Comparison of ENCODE assay signal across 21 cellular contexts in the genomic region with DNA sequence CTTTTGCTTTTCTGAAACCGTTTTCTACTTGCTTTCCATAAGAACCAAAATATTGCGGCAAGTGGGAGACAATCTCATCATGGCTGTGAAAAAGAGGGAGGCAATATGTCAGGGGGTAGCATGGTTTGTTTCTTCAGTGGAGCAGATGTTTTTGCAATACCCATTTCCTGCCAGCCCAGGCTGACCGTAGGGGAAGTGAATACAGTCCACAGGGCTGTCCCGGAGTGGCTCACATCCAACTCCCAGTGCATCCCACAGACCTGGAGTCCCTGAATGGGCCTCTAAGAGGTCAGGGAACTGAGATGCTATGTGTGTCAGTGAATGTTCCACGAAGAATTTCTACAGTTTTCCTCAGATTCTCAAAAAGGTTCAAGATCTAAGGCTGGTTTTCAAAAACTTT.
DNase-seq lines count a peak whose midpoint lies in the region; ATAC-seq and TF ChIP-seq lines count a peak whose summit lies in the region.
"Had no signal": no experiment of that assay in that cellular context is flagged by ENCODE, and none has a peak within 500 bp of the region (broad histone marks: within the 10 kb centered on the region; RNA-seq: fewer than 3 reads in every experiment).

No MANE protein-coding gene starts in this region.

- ATAC-seq in GM21825 (IDR thresholded peaks at IDR 0.05; ENCODE audit: unreplicated experiment) (no peak), GM18870 (IDR thresholded peaks at IDR 0.05; ENCODE audit: unreplicated experiment) (no peak)
- ATAC-seq: body of pancreas, foreskin keratinocyte had no signal

- peak overlapping the region; percentile 9 for H3K27ac Mint-ChIP-seq in nephron progenitor cell
- no peak overlapping the region for H3K27ac Mint-ChIP-seq in progenitor cell of endocrine pancreas
- H3K27ac Mint-ChIP-seq: activated naive CD4-positive, alpha-beta T cell treated with anti-CD3 and anti-CD28 coated beads for 36 hours had no signal

- no peak overlapping the region for H3K4me3 ChIP-seq in fibroblast of pulmonary artery (replicated peaks; ENCODE audit: low read depth, low read length)
- H3K4me3 ChIP-seq: BLaER1, body of pancreas, suprapubic skin had no signal

- H3K9me3 Mint-ChIP-seq in nephron progenitor cell (no peaks in the 10 kb centered on the region), progenitor cell of endocrine pancreas (ENCODE audit: low read depth) (no peaks in the 10 kb centered on the region)
- H3K9me3 Mint-ChIP-seq: activated naive CD4-positive, alpha-beta T cell treated with anti-CD3 and anti-CD28 coated beads for 36 hours had no signal

- H3K27me3 Mint-ChIP-seq in nephron progenitor cell (ENCODE audit: low read depth, poor library complexity) (peaks cover 17% of the 10 kb centered on the region), progenitor cell of endocrine pancreas (peaks cover 8% of the 10 kb centered on the region)

- H3K4me1 Mint-ChIP-seq in nephron progenitor cell (peaks cover 19% of the 10 kb centered on the region), progenitor cell of endocrine pancreas (ENCODE audit: low read depth) (peaks cover 4% of the 10 kb centered on the region)

- TF ChIP-seq CTCF in fibroblast of pulmonary artery (IDR thresholded peaks at IDR 0.05; ENCODE audit: low read length, missing control alignments) (no peak), nephron progenitor cell (IDR thresholded peaks at IDR 0.05) (no peak), progenitor cell of endocrine pancreas (IDR thresholded peaks at IDR 0.05; ENCODE audit: unreplicated experiment) (no peak)

- H3K36me3 Mint-ChIP-seq in nephron progenitor cell (ENCODE audit: low read depth): no peaks in the 10 kb centered on the region
- H3K36me3 Mint-ChIP-seq in progenitor cell of endocrine pancreas (ENCODE audit: insufficient read depth): no peaks in the 10 kb centered on the region

- H3K4me3 Mint-ChIP-seq in nephron progenitor cell (no peak overlapping the region), progenitor cell of endocrine pancreas (ENCODE audit: low read depth) (no peak overlapping the region)
- H3K4me3 Mint-ChIP-seq: activated naive CD4-positive, alpha-beta T cell treated with anti-CD3 and anti-CD28 coated beads for 36 hours had no signal

- DNase-seq in GM03348 (ENCODE audit: low spot score) (peak; percentile 26), NOMO-1 treated with DMSO at 0.1 percent for 48 hours (lab: John Stamatoyannopoulos, UW; ENCODE audit: unreplicated experiment) (peak; percentile 52), fibroblast of pulmonary artery (ENCODE audit: low read depth) (peak; percentile 40), nephron progenitor cell (no peak), progenitor cell of endocrine pancreas (ENCODE audit: low spot score, unreplicated experiment) (no peak)
- no peak for DNase-seq in stimulated activated CD4-positive, alpha-beta T cell treated with anti-CD3 and anti-CD28 coated beads, Interleukin-4, amount 100 ng/mL, for 1 hour
- DNase-seq: activated CD4-positive, alpha-beta T cell treated with anti-CD3 and anti-CD28 coated beads for 4 hours; activated naive CD4-positive, alpha-beta T cell treated with anti-CD3 and anti-CD28 coated beads for 36 hours; DMS79; effector CD8-positive, alpha-beta T cell; foreskin keratinocyte; IMR-90; NCI-H1048; retina; SHP77; stimulated activated CD4-positive, alpha-beta T cell treated with anti-CD3 and anti-CD28 coated beads, Interleukin-2, amount 100 ng/mL, for 24 hours had no signal

Comparison
In these comparisons a context has a peak if more than half of its experiments do, and no peak if none do; other contexts are left out.
1. DNase-seq: peak in GM03348 (single experiment), NOMO-1 treated with DMSO at 0.1 percent for 48 hours (single experiment) and fibroblast of pulmonary artery (single experiment); none in nephron progenitor cell (single experiment), progenitor cell of endocrine pancreas (single experiment) and stimulated activated CD4-positive, alpha-beta T cell treated with anti-CD3 and anti-CD28 coated beads, Interleukin-4, amount 100 ng/mL, for 1 hour (single experiment).